Comparison of ENCODE assay signal across 26 cellular contexts in the genomic region with DNA sequence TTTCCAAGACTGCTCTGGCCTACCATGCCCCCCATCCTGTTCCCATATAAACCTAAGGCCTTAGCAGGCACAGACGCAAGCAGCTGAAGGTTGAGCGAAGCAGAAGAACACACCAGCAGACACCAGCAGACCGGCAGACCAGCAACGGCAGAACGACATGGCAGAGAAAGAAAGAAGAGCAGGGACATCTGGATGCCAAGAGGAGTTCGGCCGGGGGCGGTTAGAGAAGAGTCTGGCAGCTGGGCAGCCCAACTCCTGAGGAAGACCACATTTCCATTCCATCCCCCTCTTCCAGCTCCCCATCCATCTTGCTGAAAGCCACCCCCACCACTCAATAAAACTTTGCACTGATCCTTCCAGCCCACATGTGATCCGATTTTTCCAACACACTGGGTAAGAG. TPM values are rescaled to one million over a fixed set of nuclear protein-coding genes. Genes with fewer than 3 reads are reported as not detected.
DNase-seq lines count a peak whose midpoint lies in the region; ATAC-seq and TF ChIP-seq lines count a peak whose summit lies in the region.
"Had no signal": no experiment of that assay in that cellular context is flagged by ENCODE, and none has a peak within 500 bp of the region (broad histone marks: within the 10 kb centered on the region; RNA-seq: fewer than 3 reads in every experiment).

No MANE protein-coding gene starts in this region.

- TF ChIP-seq EP300 in transverse colon (IDR thresholded peaks at IDR 0.05; ENCODE audit: low read depth): no peak

- TF ChIP-seq POLR2A in transverse colon (IDR thresholded peaks at IDR 0.05): no peak

- peak overlapping the region; percentile 58 for H3K4me2 ChIP-seq in OCI-LY3 (ENCODE audit: low read length)
- H3K4me2 ChIP-seq: A549 had no signal

- H3K27me3 ChIP-seq in OCI-LY3 (ENCODE audit: low read depth, low read length): no peaks in the 10 kb centered on the region
- H3K27me3 ChIP-seq in WERI-Rb-1 (ENCODE audit: insufficient read depth, low read depth, severe bottlenecking): no peaks in the 10 kb centered on the region
- H3K27me3 ChIP-seq in transverse colon: peaks cover 9% of the 10 kb centered on the region

- intact Hi-C loops in transverse colon (cut with DNase I; ENCODE audit: low total_unique reads): loop anchor here (5.0 to 10.0 kb wide), 3 partner anchors 105 to 255 kb away; no protein-coding TSS in a partner anchor

- no peak overlapping the region for H2AFZ ChIP-seq in OCI-LY3 (ENCODE audit: low read depth, low read length)

- no peak overlapping the region for H3K9ac ChIP-seq in OCI-LY3 (ENCODE audit: low read length)
- H3K9ac ChIP-seq: BLaER1 treated with 17β-estradiol and CSF1 and Interleukin-3, amounts not matched to agents 10 nM and 100 nM had no signal

- 86% methylated on average over 9 of the region's 9 CpGs; no CpG with 5 or more reads in 1 of the 2 donors for WGBS in transverse colon (ENCODE audit: low coverage in 1 of 2), 2 donors

- H3K9me3 ChIP-seq in OCI-LY3 (ENCODE audit: insufficient read depth, low read length): peaks cover 9% of the 10 kb centered on the region
- H3K9me3 ChIP-seq in WERI-Rb-1 (ENCODE audit: severe bottlenecking): peaks cover 8% of the 10 kb centered on the region
- H3K9me3 ChIP-seq in transverse colon: peaks cover 0 to 5% of the 10 kb centered on the region in 2 donors
- H3K9me3 ChIP-seq: A549 had no signal

- H3K36me3 ChIP-seq in OCI-LY3 (replicated peaks; ENCODE audit: low read depth, low read length) (no peaks in the 10 kb centered on the region), WERI-Rb-1 (no peaks in the 10 kb centered on the region), transverse colon (no peaks in the 10 kb centered on the region)
- H3K36me3 ChIP-seq: BLaER1 treated with 17β-estradiol and CSF1 and Interleukin-3, amounts not matched to agents 10 nM and 100 nM had no signal

- peaks cover 17% of the 10 kb centered on the region for H3K4me1 ChIP-seq in OCI-LY3 (ENCODE audit: low read length)
- H3K4me1 ChIP-seq in transverse colon: peaks cover 0 to 12% (median 2%) of the 10 kb centered on the region in 4 donors
- H3K4me1 ChIP-seq: A549 had no signal

- H3K27ac ChIP-seq in OCI-LY3 (ENCODE audit: low read length): no peak overlapping the region
- H3K27ac ChIP-seq in WERI-Rb-1: peak overlapping the region; percentile 73; the same call in 1 of the 2 replicates
- H3K27ac ChIP-seq in transverse colon: no peak overlapping the region
- H3K27ac ChIP-seq: 22Rv1, A549, C4-2B had no signal

- H3K4me3 ChIP-seq in OCI-LY3 (ENCODE audit: low read length) (no peak overlapping the region), WERI-Rb-1 (ENCODE audit: low read depth, low read length) (no peak overlapping the region), transverse colon (no peak overlapping the region)
- H3K4me3 ChIP-seq: A549; BLaER1 treated with 17β-estradiol and CSF1 and Interleukin-3, amounts not matched to agents 10 nM and 100 nM; GM12878 had no signal

- in situ Hi-C loops in transverse colon (cut with MboI; ENCODE audit: low pct_ligation_motif_present in 1 of 4, low pct_unique_long_range_greater_than_20kb in 1 of 4, low sequenced_read_pairs in 3 of 4): loop anchor here (10.0 kb wide), 2 partner anchors 235 to 245 kb away; no protein-coding TSS in a partner anchor

- no peak for TF ChIP-seq CTCF in OCI-LY3 (IDR thresholded peaks at IDR 0.05; ENCODE audit: low read depth, low read length)
- no peak for TF ChIP-seq CTCF in WERI-Rb-1 (IDR thresholded peaks at IDR 0.05; ENCODE audit: low read depth, low read length)
- no peak for TF ChIP-seq CTCF in transverse colon (IDR thresholded peaks at IDR 0.05)

- H3K79me2 ChIP-seq in OCI-LY3 (ENCODE audit: low read length): no peaks in the 10 kb centered on the region

- no peak for ATAC-seq in GM19467 (IDR thresholded peaks at IDR 0.05; ENCODE audit: unreplicated experiment)
- ATAC-seq: A549, GM12878 had no signal

- DNase-seq in NCI-H82 (lab: John Stamatoyannopoulos, UW) (peak; percentile 27), NCI-H82 treated with DMSO at 0.1 percent for 48 hours (lab: John Stamatoyannopoulos, UW; ENCODE audit: unreplicated experiment) (no peak), WERI-Rb-1 (no peak), transverse colon (no peak)
- DNase-seq: AML-193; CD4-positive, alpha-beta memory T cell; CD4-positive, CD25-positive, alpha-beta regulatory T cell; CD8-positive, alpha-beta memory T cell; COR-L47; DMS 273 treated with DMSO at 0.1 percent for 48 hours; DMS153; DMS53; DMS79; DND-41; EL; GDM1 had no signal

- no peaks in the 10 kb centered on the region for H4K20me1 ChIP-seq in OCI-LY3 (ENCODE audit: insufficient read depth, low read length)
- H4K20me1 ChIP-seq: BLaER1 treated with 17β-estradiol and CSF1 and Interleukin-3, amounts not matched to agents 10 nM and 100 nM had no signal

RNA-seq across cellular contexts. Expression of gene ST8SIA1, which starts 5.2 kb away (rescaled TPM):
- total RNA-seq in transverse colon: 1 to 10 TPM; 1.4 to 4.5 (median 3.9) TPM
- total RNA-seq: A172, Daoy, G401 had no signal
